ENCODE assay signal across 1 cellular context in genomic region chr3:15098503-15099363, GRCh38.
TF ChIP-seq lines count a peak whose summit lies in the region.

Gene RBSN, minus strand, starts transcription at chr3:15099148. Its CDS starts 3,028 bp downstream, at chr3:15096120.

TF ChIP-seq in K562, 482 proteins besides CTCF, POLR2A, EP300 and RAD21 (continued from another document and continues in another):
- TF ChIP-seq SETDB1 (IDR thresholded peaks at IDR 0.05; ENCODE audit: low read length) (peak; percentile 37), HMG20B (CRISPR knock-in tag; IDR thresholded peaks at IDR 0.05) (no peak), PBX2 (CRISPR knock-in tag; IDR thresholded peaks at IDR 0.05; ENCODE audit: low read depth) (peak; percentile 75), PBX2 (tag; conservative IDR thresholded peaks at IDR 0.05; ENCODE audit: low read depth) (peak; percentile 91), ATF6 (CRISPR knock-in tag; IDR thresholded peaks at IDR 0.05) (peak; percentile 89; the same call in 1 of the 2 replicates), GABPB1 (CRISPR knock-in tag; IDR thresholded peaks at IDR 0.05) (peak; percentile 98), ZNF507 (tag; conservative IDR thresholded peaks at IDR 0.05) (no peak), C11orf30 (IDR thresholded peaks at IDR 0.05; ENCODE audit: low read depth) (peak; percentile 93), ZNF76 (CRISPR knock-in tag; IDR thresholded peaks at IDR 0.05; ENCODE audit: borderline replicate concordance) (no peak), NBN (IDR thresholded peaks at IDR 0.05; ENCODE audit: low read depth) (peak; percentile 74; the same call in 1 of the 2 replicates), BHLHE40 (IDR thresholded peaks at IDR 0.05; ENCODE audit: low read length) (peak; percentile 70), HNRNPH1 (optimal IDR thresholded peaks at IDR 0.05; ENCODE audit: low read depth, low read length) (no peak), KLF1 (tag; IDR thresholded peaks at IDR 0.05) (peak; percentile 97), ZNF3 (CRISPR knock-in tag; IDR thresholded peaks at IDR 0.05) (no peak), DACH1 (IDR thresholded peaks at IDR 0.05; ENCODE audit: partially characterized antibody) (peak; percentile 35), LCOR (CRISPR knock-in tag; IDR thresholded peaks at IDR 0.05) (peak; percentile 99), TGIF2 (CRISPR knock-in tag; IDR thresholded peaks at IDR 0.05) (0 out of 2 replicates have a peak, but pooled peaks have one; percentile 67), SIRT6 (IDR thresholded peaks at IDR 0.05; ENCODE audit: low read depth, low read length) (no peak), NCOR1 (IDR thresholded peaks at IDR 0.05) (peak; percentile 52; the same call in 1 of the 2 replicates), NCOA4 (IDR thresholded peaks at IDR 0.05; ENCODE audit: partially characterized antibody) (peak; percentile 97), PURB (CRISPR knock-in tag; IDR thresholded peaks at IDR 0.05; ENCODE audit: low read depth) (0 out of 2 replicates have a peak, but pooled peaks have one; percentile 83), POLR3A (IDR thresholded peaks at IDR 0.05; ENCODE audit: borderline replicate concordance, extremely low read depth, insufficient read depth, insufficient read length) (no peak), DIDO1 (tag; IDR thresholded peaks at IDR 0.05; ENCODE audit: low read depth) (peak; percentile 98), ATF2 (CRISPR knock-in tag; IDR thresholded peaks at IDR 0.05) (no peak), ADNP (tag; IDR thresholded peaks at IDR 0.05) (no peak), ZBTB5 (IDR thresholded peaks at IDR 0.05) (peak; percentile 62), L3MBTL2 (IDR thresholded peaks at IDR 0.05) (peak; percentile 97), ZBTB17 (CRISPR knock-in tag; IDR thresholded peaks at IDR 0.05) (peak; percentile 100), ZBTB40 (IDR thresholded peaks at IDR 0.05) (peak; percentile 90), ZBTB40 (CRISPR knock-in tag; IDR thresholded peaks at IDR 0.05) (no peak), XRCC3 (IDR thresholded peaks at IDR 0.05) (no peak), UBTF (IDR thresholded peaks at IDR 0.05; ENCODE audit: borderline replicate concordance in 1 of 2, low read depth in 2 of 2, low read length in 2 of 2) (0 out of 4 replicates have a peak, but pooled peaks of 1 of the 2 experiments have one; percentile 68), TEAD1 (CRISPR knock-in tag; IDR thresholded peaks at IDR 0.05) (peak in 1 of 2 experiments; percentile 80; a peak in 2 of 4 replicates), SOX6 (IDR thresholded peaks at IDR 0.05) (peak; percentile 26; the same call in 1 of the 2 replicates), ZNF707 (CRISPR knock-in tag; conservative IDR thresholded peaks at IDR 0.05) (no peak), CCNT2 (IDR thresholded peaks at IDR 0.05; ENCODE audit: borderline replicate concordance, extremely low read depth, insufficient read length, low read depth, low read length) (peak; percentile 86), ZZZ3 (IDR thresholded peaks at IDR 0.05) (peak; percentile 72; the same call in 1 of the 2 replicates), CHAMP1 (IDR thresholded peaks at IDR 0.05) (peak; percentile 32; the same call in 1 of the 2 replicates), MTA3 (IDR thresholded peaks at IDR 0.05; ENCODE audit: borderline replicate concordance) (peak; percentile 85; the same call in 1 of the 2 replicates), NRF1 (conservative IDR thresholded peaks at IDR 0.05 in 1 of 2, IDR thresholded peaks at IDR 0.05 in 1 of 2) (peak; percentile 89 to 92)
